ENCODE assay signal across 10 cellular contexts in genomic region chr9:128091144-128091543, GRCh38. TPM values are rescaled to one million over a fixed set of nuclear protein-coding genes. Genes with fewer than 3 reads are reported as not detected.
DNase-seq lines count a peak whose midpoint lies in the region; ATAC-seq and TF ChIP-seq lines count a peak whose summit lies in the region.
"Had no signal": no experiment of that assay in that cellular context is flagged by ENCODE, and none has a peak within 500 bp of the region (broad histone marks: within the 10 kb centered on the region; RNA-seq: fewer than 3 reads in every experiment).

No MANE protein-coding gene starts in this region.

- H3K4me1 ChIP-seq in lower lobe of right lung = peaks cover 71% of the 10 kb centered on the region

- no peaks in the 10 kb centered on the region for H3K27me3 ChIP-seq in lower lobe of right lung (ENCODE audit: low read depth)

- H3K4me3 ChIP-seq in lower lobe of right lung = no peak overlapping the region
- H3K4me3 ChIP-seq: lung had no signal

- H3K9me3 Mint-ChIP-seq in activated T-cell treated with anti-CD3 and anti-CD28 coated beads, Interleukin-2, amount 50 U/mL, for 24 hours = no peaks in the 10 kb centered on the region
- no peaks in the 10 kb centered on the region for H3K9me3 Mint-ChIP-seq in immature natural killer cell

- peak overlapping the region; percentile 12 for H3K4me3 Mint-ChIP-seq in activated T-cell treated with anti-CD3 and anti-CD28 coated beads, Interleukin-2, amount 50 U/mL, for 24 hours
- H3K4me3 Mint-ChIP-seq in immature natural killer cell = no peak overlapping the region

- H3K27ac ChIP-seq in lower lobe of right lung = peak overlapping the region; percentile 51

- DNase-seq in activated T-cell treated with anti-CD3 and anti-CD28 coated beads, Interleukin-2, amount 50 U/mL, for 24 hours = no peak
- no peak for DNase-seq in activated T-cell treated with anti-CD3 and anti-CD28 coated beads, Interleukin-2, amount 50 U/mL, for 1 hour
- peak; percentile 98 for DNase-seq in cerebellar cortex (ENCODE audit: low spot score)
- DNase-seq in lower lobe of right lung = peak; percentile 53
- peak; percentile 72 for DNase-seq in ureter (ENCODE audit: low spot score)
- DNase-seq in immature natural killer cell = no peak
- DNase-seq: activated CD4-positive, alpha-beta T cell treated with anti-CD3 and anti-CD28 coated beads for 4 hours had no signal

- peaks cover 36% of the 10 kb centered on the region for H3K36me3 Mint-ChIP-seq in activated T-cell treated with anti-CD3 and anti-CD28 coated beads, Interleukin-2, amount 50 U/mL, for 24 hours (ENCODE audit: low read depth)
- H3K36me3 Mint-ChIP-seq in immature natural killer cell = peaks cover 0 to 3% (median 0%) of the 10 kb centered on the region in 3 donors

- intact Hi-C loops in lower lobe of right lung (cut with DNase I) = no loop called here

- H3K9me3 ChIP-seq in lower lobe of right lung = no peaks in the 10 kb centered on the region

- no peaks in the 10 kb centered on the region for H3K36me3 ChIP-seq in lower lobe of right lung

- no peaks in the 10 kb centered on the region for H3K27me3 Mint-ChIP-seq in activated T-cell treated with anti-CD3 and anti-CD28 coated beads, Interleukin-2, amount 50 U/mL, for 24 hours
- no peaks in the 10 kb centered on the region for H3K27me3 Mint-ChIP-seq in immature natural killer cell (ENCODE audit: low read depth in 3 of 3)

- H3K4me1 Mint-ChIP-seq in activated T-cell treated with anti-CD3 and anti-CD28 coated beads, Interleukin-2, amount 50 U/mL, for 24 hours (ENCODE audit: low read depth) = peaks cover 76% of the 10 kb centered on the region
- H3K4me1 Mint-ChIP-seq in immature natural killer cell = peaks cover 42 to 64% of the 10 kb centered on the region in 2 donors

- H3K27ac Mint-ChIP-seq in activated T-cell treated with anti-CD3 and anti-CD28 coated beads, Interleukin-2, amount 50 U/mL, for 24 hours = peak overlapping the region; percentile 38
- no peak overlapping the region for H3K27ac Mint-ChIP-seq in immature natural killer cell

- no peak for TF ChIP-seq CTCF in lower lobe of right lung (IDR thresholded peaks at IDR 0.05)

- no peak for ATAC-seq in lower lobe of right lung
- ATAC-seq in GM21515 (IDR thresholded peaks at IDR 0.05; ENCODE audit: unreplicated experiment) = no peak
- no peak for ATAC-seq in HG02970 (IDR thresholded peaks at IDR 0.05; ENCODE audit: low FRiP score, unreplicated experiment)

RNA-seq across cellular contexts. Expression of gene SLC25A25, which starts 23.1 kb away (rescaled TPM):
- total RNA-seq in lower lobe of right lung (27.3 TPM), ureter (21.7 TPM)
- 1 to 10 TPM; 2.8 to 8.8 (median 4.9) TPM for polyA plus RNA-seq in immature natural killer cell

RNA-seq across cellular contexts. Expression of gene NAIF1, which starts 24.0 kb away (rescaled TPM):
- total RNA-seq in lower lobe of right lung = 11.3 TPM
- total RNA-seq in ureter = 6.9 TPM
- 10 to 100 TPM in 2 of 3 donors, 1 to 10 TPM in 1; 5.1 to 17.2 (median 10.5) TPM for polyA plus RNA-seq in immature natural killer cell

RNA-seq across cellular contexts. Expression of gene PTGES2, which starts 36.4 kb away (rescaled TPM):
- total RNA-seq in lower lobe of right lung (30.6 TPM), ureter (87.8 TPM)
- polyA plus RNA-seq in immature natural killer cell = 10 to 100 TPM; 31.4 to 60.9 (median 56.6) TPM

RNA-seq across cellular contexts. Expression of gene LCN2, which starts 58.1 kb away (rescaled TPM):
- total RNA-seq in lower lobe of right lung (83.4 TPM), ureter (143 TPM)
- under 1 TPM in 2 of 3 donors, not detected in 1; 0.44 to 0.66 TPM for polyA plus RNA-seq in immature natural killer cell

Comparison
In these comparisons a context has a peak if more than half of its experiments do, and no peak if none do; other contexts are left out.
1. DNase-seq: peak in cerebellar cortex (single experiment), lower lobe of right lung (single experiment) and ureter (single experiment); none in activated T-cell treated with anti-CD3 and anti-CD28 coated beads, Interleukin-2, amount 50 U/mL, for 24 hours (single experiment), activated T-cell treated with anti-CD3 and anti-CD28 coated beads, Interleukin-2, amount 50 U/mL, for 1 hour (single experiment) and immature natural killer cell (0 of 3).